In genomic region chr20:31691646-31692275, GRCh38 we compare ENCODE assay signal across 9 cellular contexts. TPM values are rescaled to one million over a fixed set of nuclear protein-coding genes. Genes with fewer than 3 reads are reported as not detected.
A peak's percentile ranks its signal among the peaks of the same experiment; 100 is the strongest.
DNase-seq lines count a peak whose midpoint lies in the region; ATAC-seq and TF ChIP-seq lines count a peak whose summit lies in the region.
"Had no signal": no experiment of that assay in that cellular context is flagged by ENCODE, and none has a peak within 500 bp of the region (broad histone marks: within the 10 kb centered on the region; RNA-seq: fewer than 3 reads in every experiment).

No MANE protein-coding gene starts in this region.

- H3K9me3 ChIP-seq in psoas muscle = no peaks in the 10 kb centered on the region

- peaks cover 15% of the 10 kb centered on the region for H3K36me3 Mint-ChIP-seq in activated naive CD8-positive, alpha-beta T cell

- H3K27me3 ChIP-seq in psoas muscle (ENCODE audit: insufficient read depth in 3 of 3, low read length in 2 of 3) = no peaks in the 10 kb centered on the region

- TF ChIP-seq CTCF in psoas muscle (IDR thresholded peaks at IDR 0.05) = no peak

- H3K27ac Mint-ChIP-seq in activated naive CD8-positive, alpha-beta T cell = peak overlapping the region; percentile 36

- no peak overlapping the region for H3K4me3 ChIP-seq in psoas muscle

- intact Hi-C loops in psoas muscle (cut with DNase I) = no loop called here

- peak overlapping the region; percentile 56 for H3K27ac ChIP-seq in psoas muscle

- H3K9me3 Mint-ChIP-seq in activated naive CD8-positive, alpha-beta T cell (ENCODE audit: low read depth) = no peaks in the 10 kb centered on the region

- peaks cover 49% of the 10 kb centered on the region for H3K4me1 ChIP-seq in psoas muscle

- peaks cover 61% of the 10 kb centered on the region for H3K4me1 Mint-ChIP-seq in activated naive CD8-positive, alpha-beta T cell (ENCODE audit: low read depth)

- peaks cover 8 to 16% of the 10 kb centered on the region in 2 donors for H3K36me3 ChIP-seq in psoas muscle (ENCODE audit: insufficient read depth in 1 of 2, low read depth in 1 of 2)

- DNase-seq in psoas muscle (no peak), NCI-H510A (lab: John Stamatoyannopoulos, UW) (no peak), NCI-H1694 (lab: John Stamatoyannopoulos, UW) (no peak), NCI-H187 treated with DMSO at 0.1 percent for 48 hours (lab: John Stamatoyannopoulos, UW) (no peak)

- WGBS in psoas muscle, 3 donors = 26 to 38% (median 29%) methylated on average over 1 of the region's 1 CpG

- no peaks in the 10 kb centered on the region for H3K27me3 Mint-ChIP-seq in activated naive CD8-positive, alpha-beta T cell

- ATAC-seq in GM18511 (IDR thresholded peaks at IDR 0.05; ENCODE audit: unreplicated experiment) (peak; percentile 76), HG03095 (IDR thresholded peaks at IDR 0.05; ENCODE audit: unreplicated experiment) (peak; percentile 49), psoas muscle (no peak), HG03460 (IDR thresholded peaks at IDR 0.05; ENCODE audit: unreplicated experiment) (no peak)

- H3K4me3 Mint-ChIP-seq in activated naive CD8-positive, alpha-beta T cell = peak overlapping the region; percentile 19

RNA-seq across cellular contexts. Expression of gene BCL2L1, which starts 30.9 kb away (rescaled TPM):
- total RNA-seq in psoas muscle = 10 to 100 TPM; 34.5 to 95.1 (median 76.3) TPM
- polyA plus RNA-seq in psoas muscle = 100 to 1,000 TPM in 1 of 3 donors, 10 to 100 TPM in 2; 42.3 to 204 (median 48.2) TPM

RNA-seq across cellular contexts. Expression of gene TPX2, which starts 47.3 kb away (rescaled TPM):
- total RNA-seq in psoas muscle = 1 to 10 TPM in 3 of 4 donors, under 1 TPM in 1; 0.63 to 2.2 (median 1.6) TPM
- 1 to 10 TPM; 2.6 to 8.5 (median 3.4) TPM for polyA plus RNA-seq in psoas muscle

RNA-seq across cellular contexts. Expression of gene COX4I2, which starts 54.0 kb away (rescaled TPM):
- 1 to 10 TPM; 3.5 to 8.1 (median 5.0) TPM for total RNA-seq in psoas muscle
- polyA plus RNA-seq in psoas muscle = 10 to 100 TPM in 2 of 3 donors, 1 to 10 TPM in 1; 7.0 to 13.2 (median 11.9) TPM
- total RNA-seq: epithelial cell of proximal tubule had no signal

Comparison
In these comparisons a context has a peak if more than half of its experiments do, and no peak if none do; other contexts are left out.
1. ATAC-seq: peak in GM18511 (single experiment) and HG03095 (single experiment); none in psoas muscle (0 of 4) and HG03460 (single experiment).